1 cellular context compared by ENCODE assay signal in the genomic region with DNA sequence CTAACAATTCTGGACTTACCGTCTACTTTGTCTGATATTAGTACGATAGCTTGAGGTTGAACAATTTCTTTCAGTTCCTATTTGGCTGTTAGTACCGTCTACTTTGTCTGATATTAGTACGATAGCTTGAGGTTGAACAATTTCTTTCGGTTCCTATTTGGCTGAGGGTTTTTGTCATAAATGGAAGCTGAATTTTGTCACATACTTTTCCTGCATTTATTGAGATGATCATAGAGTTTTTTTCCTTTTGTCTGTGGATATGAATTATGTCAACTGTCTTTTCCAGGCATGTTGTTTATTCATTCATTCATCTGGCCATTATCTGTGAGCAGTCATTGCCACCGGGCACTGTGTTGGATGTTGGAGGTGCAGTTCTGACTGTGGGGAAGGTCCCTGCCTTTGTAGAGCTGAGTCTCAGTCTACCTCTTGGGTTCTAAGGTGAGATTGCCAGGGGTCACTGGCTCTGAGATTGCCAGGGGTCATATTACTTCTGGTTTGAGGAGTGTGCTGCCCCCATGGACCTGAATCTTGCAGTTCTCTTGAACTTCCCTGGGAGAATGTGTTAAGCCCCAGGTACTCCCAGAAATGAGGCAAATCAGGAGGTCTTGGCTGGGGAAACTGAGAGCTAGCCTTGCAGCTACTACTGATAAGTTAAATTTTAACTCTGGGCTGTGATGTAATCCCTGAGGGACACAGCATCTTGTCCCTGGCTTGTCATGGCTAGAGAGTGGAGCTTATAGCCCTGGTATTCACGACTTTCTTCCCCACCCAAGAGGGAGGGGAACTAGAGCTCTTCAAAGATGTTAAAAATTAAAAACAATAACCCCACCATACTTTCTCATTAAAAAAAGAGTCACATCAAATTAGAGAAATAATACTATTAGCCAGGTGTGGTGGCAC.
TF ChIP-seq lines count a peak whose summit lies in the region.

No MANE protein-coding gene starts in this region.

TF ChIP-seq in HepG2, 621 proteins besides CTCF, POLR2A, EP300 and RAD21 (continued from another document):
- TF ChIP-seq, protein P1, sequence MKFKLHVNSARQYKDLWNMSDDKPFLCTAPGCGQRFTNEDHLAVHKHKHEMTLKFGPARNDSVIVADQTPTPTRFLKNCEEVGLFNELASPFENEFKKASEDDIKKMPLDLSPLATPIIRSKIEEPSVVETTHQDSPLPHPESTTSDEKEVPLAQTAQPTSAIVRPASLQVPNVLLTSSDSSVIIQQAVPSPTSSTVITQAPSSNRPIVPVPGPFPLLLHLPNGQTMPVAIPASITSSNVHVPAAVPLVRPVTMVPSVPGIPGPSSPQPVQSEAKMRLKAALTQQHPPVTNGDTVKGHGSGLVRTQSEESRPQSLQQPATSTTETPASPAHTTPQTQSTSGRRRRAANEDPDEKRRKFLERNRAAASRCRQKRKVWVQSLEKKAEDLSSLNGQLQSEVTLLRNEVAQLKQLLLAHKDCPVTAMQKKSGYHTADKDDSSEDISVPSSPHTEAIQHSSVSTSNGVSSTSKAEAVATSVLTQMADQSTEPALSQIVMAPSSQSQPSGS (CRISPR knock-in tag; IDR thresholded peaks at IDR 0.05): no peak
- TF ChIP-seq CREB1 (IDR thresholded peaks at IDR 0.05) (no peak), CREB1 (CRISPR knock-in tag; IDR thresholded peaks at IDR 0.05) (no peak), CBX2 (IDR thresholded peaks at IDR 0.05; ENCODE audit: low read depth, low read length) (no peak), CBX2 (CRISPR knock-in tag; IDR thresholded peaks at IDR 0.05; ENCODE audit: low read depth) (no peak), BRD4 (CRISPR knock-in tag; IDR thresholded peaks at IDR 0.05) (no peak), DNMT3B (CRISPR knock-in tag; conservative IDR thresholded peaks at IDR 0.05) (no peak), NFYB (CRISPR knock-in tag; IDR thresholded peaks at IDR 0.05) (no peak), FIP1L1 (IDR thresholded peaks at IDR 0.05; ENCODE audit: borderline replicate concordance, insufficient read depth, low read depth, low read length) (no peak), ZNF546 (CRISPR knock-in tag; conservative IDR thresholded peaks at IDR 0.05) (no peak), ZNF703 (CRISPR knock-in tag; IDR thresholded peaks at IDR 0.05; ENCODE audit: borderline replicate concordance) (no peak)
- TF ChIP-seq, protein P2, sequence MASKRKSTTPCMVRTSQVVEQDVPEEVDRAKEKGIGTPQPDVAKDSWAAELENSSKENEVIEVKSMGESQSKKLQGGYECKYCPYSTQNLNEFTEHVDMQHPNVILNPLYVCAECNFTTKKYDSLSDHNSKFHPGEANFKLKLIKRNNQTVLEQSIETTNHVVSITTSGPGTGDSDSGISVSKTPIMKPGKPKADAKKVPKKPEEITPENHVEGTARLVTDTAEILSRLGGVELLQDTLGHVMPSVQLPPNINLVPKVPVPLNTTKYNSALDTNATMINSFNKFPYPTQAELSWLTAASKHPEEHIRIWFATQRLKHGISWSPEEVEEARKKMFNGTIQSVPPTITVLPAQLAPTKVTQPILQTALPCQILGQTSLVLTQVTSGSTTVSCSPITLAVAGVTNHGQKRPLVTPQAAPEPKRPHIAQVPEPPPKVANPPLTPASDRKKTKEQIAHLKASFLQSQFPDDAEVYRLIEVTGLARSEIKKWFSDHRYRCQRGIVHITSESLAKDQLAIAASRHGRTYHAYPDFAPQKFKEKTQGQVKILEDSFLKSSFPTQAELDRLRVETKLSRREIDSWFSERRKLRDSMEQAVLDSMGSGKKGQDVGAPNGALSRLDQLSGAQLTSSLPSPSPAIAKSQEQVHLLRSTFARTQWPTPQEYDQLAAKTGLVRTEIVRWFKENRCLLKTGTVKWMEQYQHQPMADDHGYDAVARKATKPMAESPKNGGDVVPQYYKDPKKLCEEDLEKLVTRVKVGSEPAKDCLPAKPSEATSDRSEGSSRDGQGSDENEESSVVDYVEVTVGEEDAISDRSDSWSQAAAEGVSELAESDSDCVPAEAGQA (IDR thresholded peaks at IDR 0.05; ENCODE audit: low read depth): no peak
- TF ChIP-seq, protein P2 (CRISPR knock-in tag; IDR thresholded peaks at IDR 0.05; ENCODE audit: borderline replicate concordance): no peak
- TF ChIP-seq, protein P3, sequence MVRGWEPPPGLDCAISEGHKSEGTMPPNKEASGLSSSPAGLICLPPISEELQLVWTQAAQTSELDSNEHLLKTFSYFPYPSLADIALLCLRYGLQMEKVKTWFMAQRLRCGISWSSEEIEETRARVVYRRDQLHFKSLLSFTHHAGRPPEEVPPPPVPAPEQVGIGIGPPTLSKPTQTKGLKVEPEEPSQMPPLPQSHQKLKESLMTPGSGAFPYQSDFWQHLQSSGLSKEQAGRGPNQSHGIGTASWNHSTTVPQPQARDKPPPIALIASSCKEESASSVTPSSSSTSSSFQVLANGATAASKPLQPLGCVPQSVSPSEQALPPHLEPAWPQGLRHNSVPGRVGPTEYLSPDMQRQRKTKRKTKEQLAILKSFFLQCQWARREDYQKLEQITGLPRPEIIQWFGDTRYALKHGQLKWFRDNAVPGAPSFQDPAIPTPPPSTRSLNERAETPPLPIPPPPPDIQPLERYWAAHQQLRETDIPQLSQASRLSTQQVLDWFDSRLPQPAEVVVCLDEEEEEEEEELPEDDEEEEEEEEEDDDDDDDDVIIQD (CRISPR knock-in tag; IDR thresholded peaks at IDR 0.05; ENCODE audit: low read depth): no peak
